Comparison of ENCODE assay signal across 27 cellular contexts in the genomic region with DNA sequence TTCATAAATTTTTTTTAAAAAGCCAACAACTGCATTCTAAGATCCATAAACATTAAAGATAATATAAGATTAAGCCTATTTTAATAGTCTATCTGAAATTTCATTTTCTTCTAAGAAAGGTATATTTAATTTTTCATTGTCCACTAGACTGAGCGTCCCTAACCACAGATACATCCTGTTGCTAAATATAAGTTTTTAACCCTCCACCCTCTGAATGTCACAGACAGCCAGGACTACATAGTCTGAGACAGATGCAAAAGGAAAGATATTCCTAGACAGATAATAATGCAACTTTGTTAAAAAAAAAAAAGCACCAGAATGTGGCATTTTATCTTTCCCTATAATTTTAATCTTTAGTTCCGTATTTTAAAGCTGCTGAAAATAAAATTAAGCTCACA.
A peak's percentile ranks its signal among the peaks of the same experiment; 100 is the strongest.
DNase-seq lines count a peak whose midpoint lies in the region; ATAC-seq and TF ChIP-seq lines count a peak whose summit lies in the region.
"Had no signal": no experiment of that assay in that cellular context is flagged by ENCODE, and none has a peak within 500 bp of the region (broad histone marks: within the 10 kb centered on the region; RNA-seq: fewer than 3 reads in every experiment).

No MANE protein-coding gene starts in this region.

- POLR2A ChIA-PET in activated CD4-positive, alpha-beta T cell treated with anti-CD3 and anti-CD28 coated beads, Interleukin-2, amount 10 ng/mL, durations not matched to agents 7 days and 5 days (lab: Charles Lee): no interaction called here

- peaks cover 31 to 71% (median 59%) of the 10 kb centered on the region in 3 donors for H3K36me3 Mint-ChIP-seq in immature natural killer cell
- no peaks in the 10 kb centered on the region for H3K36me3 Mint-ChIP-seq in activated CD4-positive, alpha-beta T cell treated with anti-CD3 and anti-CD28 coated beads, Interleukin-2, amount 10 ng/mL, durations not matched to agents 7 days and 5 days (ENCODE audit: low read depth)

- TF ChIP-seq CTCF in NB4 (IDR thresholded peaks at IDR 0.05; ENCODE audit: low read depth, low read length) (no peak), psoas muscle (IDR thresholded peaks at IDR 0.05) (no peak), mucosa of descending colon (IDR thresholded peaks at IDR 0.05) (no peak)

- peak overlapping the region; percentile 3 to 86 (median 78) for H3K27ac Mint-ChIP-seq in immature natural killer cell
- H3K27ac Mint-ChIP-seq in activated CD4-positive, alpha-beta T cell treated with anti-CD3 and anti-CD28 coated beads, Interleukin-2, amount 10 ng/mL, durations not matched to agents 7 days and 5 days: no peak overlapping the region
- H3K27ac Mint-ChIP-seq: activated CD4-positive, alpha-beta T cell treated with anti-CD3 and anti-CD28 coated beads, Interleukin-2, amount 10 ng/mL, durations not matched to agents 24 days and 14 days; IgD-negative memory B cell; T-helper 17 cell had no signal

- DNase-seq in NB4 (ENCODE audit: low read depth) (peak; percentile 43), adipocyte (ENCODE audit: low read depth) (no peak), immature natural killer cell (no peak), psoas muscle (no peak), hippocampal formation (lab: John Stamatoyannopoulos, UW) (no peak), mucosa of descending colon (no peak)
- DNase-seq in activated CD4-positive, CD25-positive, alpha-beta regulatory T cell treated with anti-CD3 and anti-CD28 coated beads, Interleukin-2, amount 50 U/mL, for 72 hours: no peak
- no peak for DNase-seq in activated CD4-positive, alpha-beta T cell treated with anti-CD3 and anti-CD28 coated beads, Interleukin-2, amount 10 ng/mL, durations not matched to agents 7 days and 5 days
- DNase-seq: activated CD4-positive, alpha-beta T cell treated with anti-CD3 and anti-CD28 coated beads, Interleukin-2, amount 10 ng/mL, durations not matched to agents 24 days and 14 days; activated T-cell treated with anti-CD3 and anti-CD28 coated beads, Interleukin-2, amount 50 U/mL, for 48 hours; COR-L47; cortex of kidney; DMS79 treated with DMSO at 0.1 percent for 48 hours; esophagus squamous epithelium; foreskin melanocyte; MG63; NCI-H2081 treated with DMSO at 0.1 percent for 48 hours; NCI-H446; SK-N-SH; stimulated activated naive CD4-positive, alpha-beta T cell treated with Interleukin-2 at 50 U/mL for 16 hours; T-helper 17 cell had no signal

- H3K9me3 ChIP-seq in adipocyte (ENCODE audit: control insufficient read depth, low read length) (no peaks in the 10 kb centered on the region), psoas muscle (no peaks in the 10 kb centered on the region), mucosa of descending colon (no peaks in the 10 kb centered on the region)
- H3K9me3 ChIP-seq: BLaER1, esophagus squamous epithelium, HAP-1, MG63, SK-N-SH, testis had no signal

- H3K4me1 Mint-ChIP-seq in immature natural killer cell: peaks cover 58 to 88% of the 10 kb centered on the region in 2 donors
- no peaks in the 10 kb centered on the region for H3K4me1 Mint-ChIP-seq in activated CD4-positive, alpha-beta T cell treated with anti-CD3 and anti-CD28 coated beads, Interleukin-2, amount 10 ng/mL, durations not matched to agents 7 days and 5 days
- H3K4me1 Mint-ChIP-seq: T-helper 17 cell had no signal

- no peaks in the 10 kb centered on the region for H3K9me3 Mint-ChIP-seq in immature natural killer cell
- peaks cover 2% of the 10 kb centered on the region for H3K9me3 Mint-ChIP-seq in activated CD4-positive, alpha-beta T cell treated with anti-CD3 and anti-CD28 coated beads, Interleukin-2, amount 10 ng/mL, durations not matched to agents 7 days and 5 days
- H3K9me3 Mint-ChIP-seq: IgD-negative memory B cell had no signal

- peaks cover 75% of the 10 kb centered on the region for H3K36me3 ChIP-seq in adipocyte (ENCODE audit: control insufficient read depth, insufficient read depth, low read length, severe bottlenecking)
- peaks cover 0 to 20% of the 10 kb centered on the region in 2 donors for H3K36me3 ChIP-seq in psoas muscle (ENCODE audit: insufficient read depth in 1 of 2, low read depth in 1 of 2)
- H3K36me3 ChIP-seq in mucosa of descending colon (ENCODE audit: low read depth): no peaks in the 10 kb centered on the region

- H3K27me3 Mint-ChIP-seq in immature natural killer cell (ENCODE audit: low read depth in 3 of 3): peaks cover 2 to 13% (median 11%) of the 10 kb centered on the region in 3 donors
- peaks cover 3% of the 10 kb centered on the region for H3K27me3 Mint-ChIP-seq in activated CD4-positive, alpha-beta T cell treated with anti-CD3 and anti-CD28 coated beads, Interleukin-2, amount 10 ng/mL, durations not matched to agents 7 days and 5 days
- H3K27me3 Mint-ChIP-seq: activated CD4-positive, alpha-beta T cell treated with anti-CD3 and anti-CD28 coated beads, Interleukin-2, amount 10 ng/mL, durations not matched to agents 24 days and 14 days; IgD-negative memory B cell; T-helper 17 cell had no signal

- H3K4me3 Mint-ChIP-seq in immature natural killer cell: peak overlapping the region in 1 of 5 donors; percentile 6
- H3K4me3 Mint-ChIP-seq in activated CD4-positive, alpha-beta T cell treated with anti-CD3 and anti-CD28 coated beads, Interleukin-2, amount 10 ng/mL, durations not matched to agents 7 days and 5 days: no peak overlapping the region
- H3K4me3 Mint-ChIP-seq: activated CD4-positive, alpha-beta T cell treated with anti-CD3 and anti-CD28 coated beads, Interleukin-2, amount 10 ng/mL, durations not matched to agents 24 days and 14 days; IgD-negative memory B cell; T-helper 17 cell had no signal

- CTCF ChIA-PET in activated CD4-positive, alpha-beta T cell treated with anti-CD3 and anti-CD28 coated beads, Interleukin-2, amount 10 ng/mL, durations not matched to agents 7 days and 5 days (lab: Charles Lee): interaction anchor here (0.6 kb wide), 2 partner anchors 8 to 926 kb away, joined by 3 to 4 read pairs; no protein-coding TSS in a partner anchor

- no peak overlapping the region for H3K4me3 ChIP-seq in NB4 (ENCODE audit: low read depth, low read length)
- H3K4me3 ChIP-seq in adipocyte (ENCODE audit: low read length): no peak overlapping the region
- no peak overlapping the region for H3K4me3 ChIP-seq in psoas muscle
- no peak overlapping the region for H3K4me3 ChIP-seq in mucosa of descending colon
- H3K4me3 ChIP-seq: BLaER1, esophagus squamous epithelium, HAP-1, MG63, testis had no signal

- peak overlapping the region; percentile 10 for H3K9ac ChIP-seq in adipocyte (ENCODE audit: low read length)
- H3K9ac ChIP-seq: BLaER1, SK-N-SH had no signal

- 37 to 49% (median 38%) methylated on average over 2 of the region's 2 CpGs for WGBS in psoas muscle, 3 donors

- ATAC-seq in psoas muscle (peak in 3 of 4 donors; percentile 44 to 57 (median 49)), mucosa of descending colon (no peak)
- ATAC-seq: sciatic nerve, T-helper 17 cell had no signal

- no peak for TF ChIP-seq POLR2A in NB4 (IDR thresholded peaks at IDR 0.05; ENCODE audit: extremely low read depth, insufficient read length)

- H3K27me3 ChIP-seq in adipocyte (replicated peaks; ENCODE audit: control insufficient read depth, insufficient read depth, low read length): no peaks in the 10 kb centered on the region
- H3K27me3 ChIP-seq in psoas muscle (ENCODE audit: insufficient read depth in 3 of 3, low read length in 2 of 3): no peaks in the 10 kb centered on the region
- H3K27me3 ChIP-seq: BLaER1, esophagus squamous epithelium, MG63, testis had no signal

- H3K4me1 ChIP-seq in adipocyte (ENCODE audit: control insufficient read depth, insufficient read depth, low read length) (peaks cover 41% of the 10 kb centered on the region), psoas muscle (peaks cover 15% of the 10 kb centered on the region), mucosa of descending colon (ENCODE audit: low read depth) (no peaks in the 10 kb centered on the region)
- H3K4me1 ChIP-seq: HAP-1 had no signal

- peak overlapping the region; percentile 80 for H3K27ac ChIP-seq in psoas muscle
- H3K27ac ChIP-seq: BLaER1, RWPE1 had no signal

- intact Hi-C loops in psoas muscle (cut with DNase I) (loop anchor here in 1 of 2 donors (10.0 kb wide), 1 partner anchor 109 kb away; no protein-coding TSS in a partner anchor), mucosa of descending colon (cut with DNase I, micrococcal nuclease) (no loop called here)
